ENCODE assay signal across 24 cellular contexts in the genomic region with DNA sequence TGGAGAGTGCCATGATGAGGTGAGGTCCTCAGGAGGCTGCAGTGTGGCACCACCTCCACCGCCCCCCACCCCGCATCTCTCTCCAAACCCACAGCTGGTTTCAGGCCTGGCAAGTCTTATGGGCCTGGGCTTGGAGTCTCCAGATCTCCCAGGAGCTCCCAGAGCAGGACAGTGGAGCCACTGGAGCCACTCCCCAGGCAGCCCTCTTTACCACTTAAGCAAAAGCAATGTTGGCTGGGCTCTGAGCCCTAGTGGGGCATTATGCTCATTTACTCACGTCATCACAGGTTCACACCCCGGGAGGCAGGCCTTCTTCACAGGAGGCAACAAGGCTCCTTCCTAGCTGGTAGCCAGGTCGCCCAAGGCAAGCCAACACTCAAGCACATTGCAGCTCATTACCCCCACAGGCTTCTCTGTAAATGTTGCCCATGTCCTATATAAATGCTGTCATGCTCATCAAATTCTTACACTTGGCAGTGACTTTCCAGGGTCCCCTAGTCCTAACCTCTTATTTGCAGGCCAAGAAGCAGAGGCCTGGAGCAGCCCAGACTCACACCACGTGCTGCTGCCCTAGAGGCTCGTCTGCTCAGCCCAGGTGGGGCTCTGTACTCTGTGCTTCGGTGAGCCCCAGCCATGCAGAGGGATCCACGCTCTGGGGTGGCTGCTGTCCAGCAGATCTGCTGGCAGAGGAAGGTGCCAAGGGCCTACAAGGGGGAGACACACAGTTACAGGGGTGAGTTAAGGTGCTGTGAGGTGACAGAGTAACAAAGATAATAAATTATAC.
DNase-seq lines count a peak whose midpoint lies in the region; ATAC-seq and TF ChIP-seq lines count a peak whose summit lies in the region.
"Had no signal": no experiment of that assay in that cellular context is flagged by ENCODE, and none has a peak within 500 bp of the region (broad histone marks: within the 10 kb centered on the region; RNA-seq: fewer than 3 reads in every experiment).

No MANE protein-coding gene starts in this region.

- peaks cover 10% of the 10 kb centered on the region for H3K27me3 Mint-ChIP-seq in GM23338 (ENCODE audit: insufficient read depth, low read depth, poor library complexity)

- TF ChIP-seq CTCF in GM23338 (conservative IDR thresholded peaks at IDR 0.05; ENCODE audit: low read depth in 2 of 2) (no peak), spleen (IDR thresholded peaks at IDR 0.05 in 8 of 11, conservative IDR thresholded peaks at IDR 0.05 in 3 of 11) (no peak), foreskin keratinocyte (conservative IDR thresholded peaks at IDR 0.05) (no peak)

- H3K27me3 ChIP-seq in GM23338 (ENCODE audit: insufficient read depth) (no peaks in the 10 kb centered on the region), spleen (replicated peaks in 1 of 7) (peaks cover 0 to 42% (median 0%) of the 10 kb centered on the region in 7 donors), foreskin keratinocyte (peaks cover 14% of the 10 kb centered on the region)

- H3K4me3 Mint-ChIP-seq in GM23338: no peak overlapping the region
- H3K4me3 Mint-ChIP-seq: B cell; CD8-positive, alpha-beta T cell had no signal

- no peaks in the 10 kb centered on the region for H3K9me2 ChIP-seq in GM23338 (ENCODE audit: insufficient read depth)
- H3K9me2 ChIP-seq: SK-N-SH had no signal

- H2AFZ ChIP-seq in GM23338: no peak overlapping the region
- H2AFZ ChIP-seq: PC-9 had no signal

- no peaks in the 10 kb centered on the region for H3K79me2 ChIP-seq in GM23338 (replicated peaks; ENCODE audit: insufficient read depth)

- H3K4me1 ChIP-seq in GM23338 (ENCODE audit: insufficient read depth) (0 out of 2 replicates have a peak, but pooled peaks cover 3% of the 10 kb centered on the region), spleen (no peaks in the 10 kb centered on the region), foreskin keratinocyte (no peaks in the 10 kb centered on the region)
- H3K4me1 ChIP-seq: Caco-2, HAP-1 had no signal

- TF ChIP-seq POLR2A in spleen (IDR thresholded peaks at IDR 0.05): no peak

- H3K4me1 Mint-ChIP-seq in GM23338: peaks cover 7% of the 10 kb centered on the region; the same call in 2 of the 3 replicates
- H3K4me1 Mint-ChIP-seq: B cell had no signal

- no peaks in the 10 kb centered on the region for H3F3A ChIP-seq in GM23338 (replicated peaks; ENCODE audit: low read depth)

- no peak for TF ChIP-seq EP300 in Ishikawa (IDR thresholded peaks at IDR 0.05; ENCODE audit: borderline replicate concordance)

- no peaks in the 10 kb centered on the region for H4K20me1 ChIP-seq in GM23338 (replicated peaks; ENCODE audit: insufficient read depth)

- H3K4me3 ChIP-seq in GM23338: no peak overlapping the region
- no peak overlapping the region for H3K4me3 ChIP-seq in spleen
- H3K4me3 ChIP-seq: HAP-1, PC-9 had no signal

- ATAC-seq in GM23338: peak; percentile 55; the same call in 2 of the 3 replicates
- ATAC-seq in left cardiac atrium: peak; percentile 21 to 23
- ATAC-seq in GM21447 (IDR thresholded peaks at IDR 0.05; ENCODE audit: unreplicated experiment): no peak
- ATAC-seq in foreskin keratinocyte: no peak
- ATAC-seq in HG02884 (IDR thresholded peaks at IDR 0.05; ENCODE audit: unreplicated experiment): no peak
- ATAC-seq: CD8-positive, alpha-beta T cell had no signal

- no peak for TF ChIP-seq RAD21 in Ishikawa (IDR thresholded peaks at IDR 0.05; ENCODE audit: low read depth)

- no peaks in the 10 kb centered on the region for H3K36me3 Mint-ChIP-seq in GM23338 (ENCODE audit: low read depth)
- H3K36me3 Mint-ChIP-seq: CD8-positive, alpha-beta T cell had no signal

- H3K9me3 ChIP-seq in spleen: peaks cover 0 to 3% (median 0%) of the 10 kb centered on the region in 8 donors
- H3K9me3 ChIP-seq: Caco-2, HAP-1, SK-N-SH had no signal

- H3K27ac Mint-ChIP-seq in GM23338: no peak overlapping the region
- H3K27ac Mint-ChIP-seq: B cell; CD8-positive, alpha-beta T cell had no signal

- 72 to 90% (median 81%) methylated on average over 8 to 9 of the region's 9 CpGs for WGBS in spleen, 5 donors

- no peaks in the 10 kb centered on the region; the same call in 2 of the 3 replicates for H3K9me3 Mint-ChIP-seq in GM23338

- no peak for DNase-seq in GM23338 (ENCODE audit: low spot score)
- DNase-seq in left cardiac atrium: no peak
- DNase-seq in spleen: peak; percentile 44
- DNase-seq in foreskin keratinocyte: no peak
- DNase-seq: Caco-2; CD8-positive, alpha-beta T cell; GOT3; IMR-90; NCI-H1048; NCI-H1417; NCI-H1694; NCI-H2029 treated with DMSO at 0.1 percent for 48 hours; NCI-H446 treated with DMSO at 0.1 percent for 48 hours; NCI-H526; PC-9; SK-N-SH had no signal

- no peak overlapping the region for H3K4me2 ChIP-seq in GM23338
- H3K4me2 ChIP-seq: KMS-11, PC-9, SK-N-SH had no signal

- intact Hi-C loops in left cardiac atrium (cut with DNase I) (no loop called here), spleen (cut with DNase I; ENCODE audit: low total_unique reads) (no loop called here)

- H3K36me3 ChIP-seq in GM23338 (ENCODE audit: insufficient read depth) (no peaks in the 10 kb centered on the region), spleen (no peaks in the 10 kb centered on the region)
- H3K36me3 ChIP-seq: HAP-1 had no signal

- H3K27ac ChIP-seq in GM23338 (ENCODE audit: low read depth) (no peak overlapping the region), spleen (no peak overlapping the region), foreskin keratinocyte (no peak overlapping the region)
- H3K27ac ChIP-seq: C4-2B, KMS-11, PC-9, RWPE1 had no signal

TF ChIP-seq in GM23338, 12 proteins besides CTCF, POLR2A, EP300 and RAD21 (continues in another document):
- TF ChIP-seq EZH2 (IDR thresholded peaks at IDR 0.05; ENCODE audit: low read depth, unreplicated experiment): no peak
- TF ChIP-seq CREB1 (CRISPR knock-in tag; IDR thresholded peaks at IDR 0.05; ENCODE audit: low read depth): no peak
- no peak for TF ChIP-seq ZNF331 (CRISPR knock-in tag; IDR thresholded peaks at IDR 0.05; ENCODE audit: low read depth)
- no peak for TF ChIP-seq NANOG (IDR thresholded peaks at IDR 0.05; ENCODE audit: borderline replicate concordance)
- TF ChIP-seq, protein P1, sequence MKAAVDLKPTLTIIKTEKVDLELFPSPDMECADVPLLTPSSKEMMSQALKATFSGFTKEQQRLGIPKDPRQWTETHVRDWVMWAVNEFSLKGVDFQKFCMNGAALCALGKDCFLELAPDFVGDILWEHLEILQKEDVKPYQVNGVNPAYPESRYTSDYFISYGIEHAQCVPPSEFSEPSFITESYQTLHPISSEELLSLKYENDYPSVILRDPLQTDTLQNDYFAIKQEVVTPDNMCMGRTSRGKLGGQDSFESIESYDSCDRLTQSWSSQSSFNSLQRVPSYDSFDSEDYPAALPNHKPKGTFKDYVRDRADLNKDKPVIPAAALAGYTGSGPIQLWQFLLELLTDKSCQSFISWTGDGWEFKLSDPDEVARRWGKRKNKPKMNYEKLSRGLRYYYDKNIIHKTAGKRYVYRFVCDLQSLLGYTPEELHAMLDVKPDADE (IDR thresholded peaks at IDR 0.05): no peak

TF ChIP-seq in Ishikawa, 13 proteins besides CTCF, POLR2A, EP300 and RAD21:
- TF ChIP-seq, protein P2, sequence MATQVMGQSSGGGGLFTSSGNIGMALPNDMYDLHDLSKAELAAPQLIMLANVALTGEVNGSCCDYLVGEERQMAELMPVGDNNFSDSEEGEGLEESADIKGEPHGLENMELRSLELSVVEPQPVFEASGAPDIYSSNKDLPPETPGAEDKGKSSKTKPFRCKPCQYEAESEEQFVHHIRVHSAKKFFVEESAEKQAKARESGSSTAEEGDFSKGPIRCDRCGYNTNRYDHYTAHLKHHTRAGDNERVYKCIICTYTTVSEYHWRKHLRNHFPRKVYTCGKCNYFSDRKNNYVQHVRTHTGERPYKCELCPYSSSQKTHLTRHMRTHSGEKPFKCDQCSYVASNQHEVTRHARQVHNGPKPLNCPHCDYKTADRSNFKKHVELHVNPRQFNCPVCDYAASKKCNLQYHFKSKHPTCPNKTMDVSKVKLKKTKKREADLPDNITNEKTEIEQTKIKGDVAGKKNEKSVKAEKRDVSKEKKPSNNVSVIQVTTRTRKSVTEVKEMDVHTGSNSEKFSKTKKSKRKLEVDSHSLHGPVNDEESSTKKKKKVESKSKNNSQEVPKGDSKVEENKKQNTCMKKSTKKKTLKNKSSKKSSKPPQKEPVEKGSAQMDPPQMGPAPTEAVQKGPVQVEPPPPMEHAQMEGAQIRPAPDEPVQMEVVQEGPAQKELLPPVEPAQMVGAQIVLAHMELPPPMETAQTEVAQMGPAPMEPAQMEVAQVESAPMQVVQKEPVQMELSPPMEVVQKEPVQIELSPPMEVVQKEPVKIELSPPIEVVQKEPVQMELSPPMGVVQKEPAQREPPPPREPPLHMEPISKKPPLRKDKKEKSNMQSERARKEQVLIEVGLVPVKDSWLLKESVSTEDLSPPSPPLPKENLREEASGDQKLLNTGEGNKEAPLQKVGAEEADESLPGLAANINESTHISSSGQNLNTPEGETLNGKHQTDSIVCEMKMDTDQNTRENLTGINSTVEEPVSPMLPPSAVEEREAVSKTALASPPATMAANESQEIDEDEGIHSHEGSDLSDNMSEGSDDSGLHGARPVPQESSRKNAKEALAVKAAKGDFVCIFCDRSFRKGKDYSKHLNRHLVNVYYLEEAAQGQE (IDR thresholded peaks at IDR 0.05; ENCODE audit: low read depth): peak; percentile 32; the same call in 1 of the 2 replicates
- no peak for TF ChIP-seq TEAD4 (IDR thresholded peaks at IDR 0.05)
- no peak for TF ChIP-seq CREB1 (IDR thresholded peaks at IDR 0.05; ENCODE audit: low read depth)
- TF ChIP-seq, protein P3, sequence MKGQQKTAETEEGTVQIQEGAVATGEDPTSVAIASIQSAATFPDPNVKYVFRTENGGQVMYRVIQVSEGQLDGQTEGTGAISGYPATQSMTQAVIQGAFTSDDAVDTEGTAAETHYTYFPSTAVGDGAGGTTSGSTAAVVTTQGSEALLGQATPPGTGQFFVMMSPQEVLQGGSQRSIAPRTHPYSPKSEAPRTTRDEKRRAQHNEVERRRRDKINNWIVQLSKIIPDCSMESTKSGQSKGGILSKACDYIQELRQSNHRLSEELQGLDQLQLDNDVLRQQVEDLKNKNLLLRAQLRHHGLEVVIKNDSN (IDR thresholded peaks at IDR 0.05): no peak
- no peak for TF ChIP-seq CEBPB (IDR thresholded peaks at IDR 0.05)
- no peak for TF ChIP-seq TAF1 (IDR thresholded peaks at IDR 0.05; ENCODE audit: low read depth)
- TF ChIP-seq ZBTB7A (IDR thresholded peaks at IDR 0.05; ENCODE audit: low read depth): no peak
- no peak for TF ChIP-seq NFIC (IDR thresholded peaks at IDR 0.05)

Comparison
In these comparisons a context has a peak if more than half of its experiments do, and no peak if none do; other contexts are left out.
1. ATAC-seq: peak in GM23338 (single experiment) and left cardiac atrium (2 of 2); none in GM21447 (single experiment), foreskin keratinocyte (single experiment) and HG02884 (single experiment).